ENCODE assay signal across 8 cellular contexts in the genomic region with DNA sequence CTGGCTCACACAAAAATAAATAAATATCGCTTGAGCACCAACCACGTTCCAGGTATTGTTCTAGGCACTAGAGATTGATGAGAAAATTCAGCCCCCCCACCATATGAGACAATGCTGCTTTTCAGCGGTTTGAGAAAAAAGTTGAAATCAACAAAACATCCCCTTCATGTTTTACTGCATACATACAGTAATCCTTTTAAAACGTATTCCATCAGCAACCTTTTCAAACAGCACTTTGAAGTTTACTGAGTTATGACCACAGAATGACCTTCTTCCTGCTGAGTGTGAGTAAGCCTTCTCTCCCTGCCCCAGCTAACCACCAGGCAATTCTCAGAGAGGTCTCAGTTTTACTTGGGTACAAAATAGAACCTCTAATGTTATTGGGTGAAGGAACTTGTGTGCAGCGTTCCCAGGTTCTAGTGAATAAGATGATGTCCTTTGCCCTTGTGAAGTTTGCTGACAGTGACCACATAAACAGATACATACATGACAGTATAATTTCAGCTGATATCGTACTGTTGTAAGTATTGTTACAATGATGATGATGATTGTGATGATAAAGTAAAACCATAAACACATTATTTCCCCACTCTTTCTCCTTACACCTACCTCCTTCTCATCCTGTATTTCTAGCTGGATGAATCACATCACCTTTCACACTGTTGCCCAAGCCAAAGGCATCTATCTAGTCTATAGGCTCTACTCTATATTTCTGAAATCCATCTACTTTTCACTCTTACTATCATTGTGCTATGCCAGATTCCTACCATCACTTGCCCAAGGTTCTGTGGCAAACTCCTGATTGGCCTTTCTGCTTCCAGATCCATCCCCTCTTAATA.
DNase-seq lines count a peak whose midpoint lies in the region; ATAC-seq and TF ChIP-seq lines count a peak whose summit lies in the region.

No MANE protein-coding gene starts in this region.

- intact Hi-C loops in Panc1 (cut with micrococcal nuclease; ENCODE audit: unreplicated experiment): no loop called here

- in situ Hi-C loops in Caki2 (cut with HindIII; ENCODE audit: low pct_unique_long_range_greater_than_20kb, low sequenced_read_pairs): no loop called here
- in situ Hi-C loops in Panc1 (cut with HindIII; ENCODE audit: low pct_unique_long_range_greater_than_20kb, low sequenced_read_pairs): no loop called here

- no peaks in the 10 kb centered on the region for H3K27me3 ChIP-seq in Panc1 (ENCODE audit: control insufficient read depth, insufficient read depth, low read length)

- TF ChIP-seq CTCF in Panc1 (IDR thresholded peaks at IDR 0.05): no peak
- TF ChIP-seq CTCF in fibroblast of villous mesenchyme (IDR thresholded peaks at IDR 0.05; ENCODE audit: insufficient read depth, low read depth, low read length): no peak

- CTCF ChIA-PET in Panc1 (lab: Charles Lee): no interaction called here

- H3K27ac ChIP-seq in Panc1 (ENCODE audit: low read length): peak overlapping the region; percentile 87

- H3K4me3 ChIP-seq in Panc1 (ENCODE audit: low read depth in 2 of 2, low read length in 2 of 2) (no peak overlapping the region), fibroblast of villous mesenchyme (ENCODE audit: low read depth, low read length) (no peak overlapping the region)

- H3K36me3 ChIP-seq in Panc1 (ENCODE audit: control insufficient read depth, insufficient read depth, low read length): no peaks in the 10 kb centered on the region

- DNase-seq in Caki2 (ENCODE audit: low read depth) (peak; percentile 66), Panc1 (ENCODE audit: low read depth, low spot score) (no peak), fibroblast of villous mesenchyme (ENCODE audit: low read depth) (peak; percentile 92), NCI-H2081 (lab: John Stamatoyannopoulos, UW) (no peak), GM19238 (ENCODE audit: insufficient read length, low spot score) (no peak), NCI-H128 (lab: John Stamatoyannopoulos, UW; ENCODE audit: unreplicated experiment) (no peak)

- H3K4me1 ChIP-seq in Panc1 (ENCODE audit: control insufficient read depth, insufficient read depth, low read length): peaks cover 26% of the 10 kb centered on the region

- POLR2A ChIA-PET in Panc1 (lab: Charles Lee): no interaction called here

- peaks cover 20% of the 10 kb centered on the region; the same call in 1 of the 2 replicates for H3K9me3 ChIP-seq in Panc1 (ENCODE audit: control insufficient read depth, insufficient read depth, low read depth, low read length)

- BruUV-seq in Panc1 (replicated peaks; lab: Mats Ljungman, UMichigan): no TSS peak

- peak; percentile 76 for ATAC-seq in GM21786 (IDR thresholded peaks at IDR 0.05; ENCODE audit: unreplicated experiment)
- peak; percentile 92 for ATAC-seq in Panc1
- ATAC-seq in HG03135 (IDR thresholded peaks at IDR 0.05; ENCODE audit: unreplicated experiment): no peak

Comparison
In these comparisons a context has a peak if more than half of its experiments do, and no peak if none do; other contexts are left out.
1. DNase-seq: peak in Caki2 (single experiment) and fibroblast of villous mesenchyme (single experiment); none in Panc1 (single experiment), NCI-H2081 (0 of 2), GM19238 (single experiment) and NCI-H128 (single experiment).